Comparison of ENCODE assay signal across 23 cellular contexts in genomic region chr12:112942572-112942971, GRCh38. TPM values are rescaled to one million over a fixed set of nuclear protein-coding genes. Genes with fewer than 3 reads are reported as not detected.
DNase-seq lines count a peak whose midpoint lies in the region; ATAC-seq, FAIRE-seq and TF ChIP-seq lines count a peak whose summit lies in the region.
"Had no signal": no experiment of that assay in that cellular context is flagged by ENCODE, and none has a peak within 500 bp of the region (broad histone marks: within the 10 kb centered on the region; RNA-seq: fewer than 3 reads in every experiment).

No MANE protein-coding gene starts in this region.

- TF ChIP-seq POLR2A in GM12878 (IDR thresholded peaks at IDR 0.05; ENCODE audit: low read depth, low read length), result no peak
- TF ChIP-seq POLR2A in GM18505 (IDR thresholded peaks at IDR 0.05; ENCODE audit: borderline replicate concordance, extremely low read depth, insufficient read depth, insufficient read length), result no peak

- DNase-seq in T-helper 1 cell (no peak), GM12878 (ENCODE audit: low read depth, low spot score) (no peak)
- DNase-seq: AML-193; Caco-2; CD4-positive, alpha-beta T cell; CD8-positive, alpha-beta T cell; DMS 273 treated with DMSO at 0.1 percent for 48 hours; DMS153; DMS53; DMS79; DND-41; GDM1 had no signal

- H3K4me3 ChIP-seq in HEK293 (ENCODE audit: low read depth, low read length), result no peak overlapping the region
- H3K4me3 ChIP-seq in GM12878, result no peak overlapping the region
- H3K4me3 ChIP-seq: A549; BLaER1 treated with 17β-estradiol and CSF1 and Interleukin-3, amounts not matched to agents 10 nM and 100 nM had no signal

- H3K79me2 ChIP-seq in GM12878 (ENCODE audit: control insufficient read depth, insufficient read depth, low read length), result peaks cover 26% of the 10 kb centered on the region

- H2AFZ ChIP-seq in GM12878 (ENCODE audit: control insufficient read depth, low read depth, low read length), result no peak overlapping the region

- ATAC-seq in GM12878 (no peak), GM18505 (IDR thresholded peaks at IDR 0.05; ENCODE audit: unreplicated experiment) (no peak)
- ATAC-seq: A549; CD8-positive, alpha-beta T cell had no signal

- H3K9me3 Mint-ChIP-seq in T-helper 1 cell treated with Interleukin-12 subunit alpha and Interleukin-12 subunit beta and Interleukin-4 antibody, amounts not matched to agents 30 μg/mL and 1 μg/mL, for 36 hours, result no peaks in the 10 kb centered on the region
- H3K9me3 Mint-ChIP-seq: CD4-positive, alpha-beta T cell; CD8-positive, alpha-beta T cell had no signal

- no peak for TF ChIP-seq EP300 in GM12878 (IDR thresholded peaks at IDR 0.05; ENCODE audit: borderline replicate concordance in 1 of 2, control insufficient read depth in 1 of 2, low read depth in 2 of 2, low read length in 2 of 2)

- SMC1A ChIA-PET in GM12878 (lab: Charles Lee; ENCODE audit: uncharacterized antibody, unreplicated experiment), result interaction anchor here (0.7 to 4.5 kb wide), 3 partner anchors 18 to 41 kb away, joined by 3 to 36 read pairs (median 3); partner anchors contain the start of gene OAS1

- no peak for TF ChIP-seq CTCF in HEK293 (tag by site-specific recombination; IDR thresholded peaks at IDR 0.05)
- TF ChIP-seq CTCF in GM12878 (IDR thresholded peaks at IDR 0.05 in 2 of 3, conservative IDR thresholded peaks at IDR 0.05 in 1 of 3; ENCODE audit: control insufficient read depth in 2 of 3, extremely low read depth in 1 of 3, insufficient read depth in 1 of 3, low read depth in 3 of 3, low read length in 3 of 3), result no peak

- CTCF ChIA-PET in HEK293 (lab: Yijun Ruan, JAX) (interaction anchor here (0.7 kb wide), 1 partner anchor 50 kb away, joined by 4 read pairs; no protein-coding TSS in a partner anchor), GM12878 (lab: Yijun Ruan, JAX) (interaction anchor here (0.6 to 3.7 kb wide), 3 partner anchors 9 to 50 kb away, joined by 3 to 11 read pairs (median 3); no protein-coding TSS in a partner anchor)

- H3K4me3 Mint-ChIP-seq in T-helper 1 cell treated with Interleukin-12 subunit alpha and Interleukin-12 subunit beta and Interleukin-4 antibody, amounts not matched to agents 30 μg/mL and 1 μg/mL, for 36 hours, result peak overlapping the region; percentile 21
- H3K4me3 Mint-ChIP-seq: B cell; CD4-positive, alpha-beta T cell; CD8-positive, alpha-beta T cell had no signal

- H3K36me3 ChIP-seq in HEK293 (ENCODE audit: control insufficient read depth in 2 of 2, insufficient read depth in 1 of 2, low read length in 2 of 2) (peaks cover 0 to 5% of the 10 kb centered on the region in 2 experiments; a peak in 1 of 3 replicates), GM12878 (ENCODE audit: control insufficient read depth in 2 of 2, insufficient read depth in 2 of 2, low read length in 1 of 2) (peaks cover 0 to 4% of the 10 kb centered on the region in 2 experiments; a peak in 3 of 4 replicates)

- intact Hi-C loops in GM12878 (cut with micrococcal nuclease; ENCODE audit: unreplicated experiment), result no loop called here

- H4K20me1 ChIP-seq in GM12878 (ENCODE audit: control insufficient read depth, insufficient read depth), result no peaks in the 10 kb centered on the region
- H4K20me1 ChIP-seq: BLaER1 treated with 17β-estradiol and CSF1 and Interleukin-3, amounts not matched to agents 10 nM and 100 nM had no signal

- 100% methylated on average over 1 of the region's 1 CpG for WGBS in GM12878 (ENCODE audit: insufficient coverage, insufficient replicate concordance, low lambda C conversion rate, missing lambda C conversion rate)

- TF ChIP-seq RAD21 in GM12878 (IDR thresholded peaks at IDR 0.05; ENCODE audit: insufficient read depth, low read depth, low read length), result no peak

- H3K27ac ChIP-seq in HEK293 (ENCODE audit: extremely low read depth, low read depth, low read length) (no peak overlapping the region), GM12878 (ENCODE audit: control insufficient read depth, insufficient read depth) (no peak overlapping the region)
- H3K27ac ChIP-seq: 22Rv1; A549; BLaER1 treated with 17β-estradiol and CSF1 and Interleukin-3, amounts not matched to agents 10 nM and 100 nM; C4-2B had no signal

- no peak for FAIRE-seq in GM12878 (lab: Jason Lieb, UNC)
- FAIRE-seq: A549, GM12891, GM18507 had no signal

- H3K4me1 ChIP-seq in HEK293 (ENCODE audit: control insufficient read depth, insufficient read depth, low read length), result 0 out of 2 replicates have a peak, but pooled peaks cover 2% of the 10 kb centered on the region
- peaks cover 8% of the 10 kb centered on the region for H3K4me1 ChIP-seq in GM12878 (ENCODE audit: control insufficient read depth, insufficient read depth, low read length)
- H3K4me1 ChIP-seq: Caco-2 had no signal

- H3K4me1 Mint-ChIP-seq in T-helper 1 cell treated with Interleukin-12 subunit alpha and Interleukin-12 subunit beta and Interleukin-4 antibody, amounts not matched to agents 30 μg/mL and 1 μg/mL, for 36 hours (ENCODE audit: low read depth), result peaks cover 34% of the 10 kb centered on the region

- POLR2A ChIA-PET in HEK293 (lab: Yijun Ruan, JAX) (no interaction called here), GM12878 (lab: Charles Lee) (interaction anchor here (0.5 to 5.0 kb wide), 6 partner anchors 12 to 281 kb away, joined by 3 to 20 read pairs (median 4); partner anchors contain the start of genes OAS1 and OAS2)

- H3K4me2 ChIP-seq in GM12878 (ENCODE audit: control insufficient read depth, insufficient read depth), result 0 out of 2 replicates have a peak overlapping the region, but pooled peaks have one; percentile 9
- H3K4me2 ChIP-seq: A549; BLaER1 treated with 17β-estradiol and CSF1 and Interleukin-3, amounts not matched to agents 10 nM and 100 nM had no signal

- no peaks in the 10 kb centered on the region for H3K27me3 Mint-ChIP-seq in T-helper 1 cell treated with Interleukin-12 subunit alpha and Interleukin-12 subunit beta and Interleukin-4 antibody, amounts not matched to agents 30 μg/mL and 1 μg/mL, for 36 hours (ENCODE audit: low read depth)
- H3K27me3 Mint-ChIP-seq: B cell; CD4-positive, alpha-beta T cell had no signal

- BruUV-seq in GM12878 (replicated peaks; lab: Mats Ljungman, UMichigan), result no TSS peak

- in situ Hi-C loops in GM12878 (cut with MboI), result no loop called here

- RAD21 ChIA-PET in GM12878 (lab: Charles Lee; ENCODE audit: unreplicated experiment), result no interaction called here

- no peak overlapping the region for H3K27ac Mint-ChIP-seq in T-helper 1 cell treated with Interleukin-12 subunit alpha and Interleukin-12 subunit beta and Interleukin-4 antibody, amounts not matched to agents 30 μg/mL and 1 μg/mL, for 36 hours
- H3K27ac Mint-ChIP-seq: B cell; CD4-positive, alpha-beta T cell; CD8-positive, alpha-beta T cell had no signal

- H3K9ac ChIP-seq in GM12878 (ENCODE audit: control insufficient read depth, insufficient read depth, low read length), result no peak overlapping the region
- H3K9ac ChIP-seq: BLaER1 treated with 17β-estradiol and CSF1 and Interleukin-3, amounts not matched to agents 10 nM and 100 nM had no signal

- H3K9me3 ChIP-seq in HEK293 (ENCODE audit: control insufficient read depth, insufficient read depth, low read depth, low read length), result no peaks in the 10 kb centered on the region
- no peaks in the 10 kb centered on the region for H3K9me3 ChIP-seq in GM12878 (replicated peaks; ENCODE audit: control insufficient read depth, insufficient read depth, low read length)
- H3K9me3 ChIP-seq: A549; BLaER1 treated with 17β-estradiol and CSF1 and Interleukin-3, amounts not matched to agents 10 nM and 100 nM; Caco-2 had no signal

- no peaks in the 10 kb centered on the region for H3K27me3 ChIP-seq in GM12878 (replicated peaks in 1 of 2; ENCODE audit: control insufficient read depth in 2 of 2, insufficient read depth in 2 of 2, low read length in 1 of 2)
- H3K27me3 ChIP-seq: BLaER1 treated with 17β-estradiol and CSF1 and Interleukin-3, amounts not matched to agents 10 nM and 100 nM had no signal

- H3K36me3 Mint-ChIP-seq in T-helper 1 cell treated with Interleukin-12 subunit alpha and Interleukin-12 subunit beta and Interleukin-4 antibody, amounts not matched to agents 30 μg/mL and 1 μg/mL, for 36 hours (ENCODE audit: low read depth), result peaks cover 53% of the 10 kb centered on the region

RNA-seq across cellular contexts. Expression of gene OAS3, which starts 4.3 kb away (rescaled TPM):
- total RNA-seq in GM12878 (2013; cell fraction: nucleolus; rRNA removed), result 70.3 and 71.7 TPM in 2 replicates
- total RNA-seq in GM12878 (2014; rRNA removed) (22.2 and 28.5 TPM in 2 replicates), GM12878 (2014; rRNA removed; fragmentation: Illumina TruSeq; extraction: Trizol) (13.8 and 16.4 TPM in 2 replicates), GM12878 (2021) (39.0 and 44.0 TPM in 2 replicates)
- polyA plus RNA-seq in GM12878 (2011; ENCODE audit: low read depth), result 17.1 TPM
- polyA plus RNA-seq in GM12878 (2011; rRNA removed) (62.6 and 107 TPM in 2 replicates), GM12878 (2014; fragmentation: Illumina TruSeq; extraction: Trizol) (30.1 and 30.7 TPM in 2 replicates), GM12878 (2014; fragmentation: Nextera tagmentation; extraction: Ambion mirVana) (1 to 10 TPM; 5.1 to 5.9 TPM), GM12878 (2014; rRNA removed) (27.8 and 30.9 TPM in 2 replicates), GM12878 (2016; fragmentation: Nextera tagmentation; extraction: Ambion mirVana) (10 to 100 TPM; 10.8 to 11.0 TPM)
- 120 and 180 TPM in 2 replicates for polyA plus RNA-seq in GM12878 (2011; cell fraction: cytosol; rRNA removed)
- 245 and 329 TPM in 2 replicates for polyA plus RNA-seq in GM12878 (2011; cell fraction: nucleus; rRNA removed)
- polyA plus RNA-seq in GM12878 (2012), result 24.3 and 27.7 TPM in 2 replicates
- 179 and 262 TPM in 2 replicates for polyA minus RNA-seq in GM12878 (2011; rRNA and poly(A)+ RNA removed)
- polyA minus RNA-seq in GM12878 (2011; cell fraction: cytosol; rRNA and poly(A)+ RNA removed), result 36.1 and 38.2 TPM in 2 replicates
- polyA minus RNA-seq in GM12878 (2011; cell fraction: nucleus; rRNA and poly(A)+ RNA removed), result 56.2 and 85.2 TPM in 2 replicates

RNA-seq across cellular contexts. Expression of gene OAS2, which starts 35.7 kb away (rescaled TPM):
- 61.8 and 67.6 TPM in 2 replicates for total RNA-seq in GM12878 (2013; cell fraction: nucleolus; rRNA removed)
- total RNA-seq in GM12878 (2014; rRNA removed) (90.7 and 125 TPM in 2 replicates), GM12878 (2014; rRNA removed; fragmentation: Illumina TruSeq; extraction: Trizol) (105 and 113 TPM in 2 replicates), GM12878 (2021) (89.7 and 102 TPM in 2 replicates)
- polyA plus RNA-seq in GM12878 (2011; ENCODE audit: low read depth), result 62.4 TPM
- polyA plus RNA-seq in GM12878 (2011; rRNA removed) (290 and 350 TPM in 2 replicates), GM12878 (2014; fragmentation: Illumina TruSeq; extraction: Trizol) (133 and 223 TPM in 2 replicates), GM12878 (2014; fragmentation: Nextera tagmentation; extraction: Ambion mirVana) (10 to 100 TPM; 32.4 to 43.4 TPM), GM12878 (2014; rRNA removed) (81.0 and 92.9 TPM in 2 replicates), GM12878 (2016; fragmentation: Nextera tagmentation; extraction: Ambion mirVana) (10 to 100 TPM; 51.5 to 51.6 TPM)
- polyA plus RNA-seq in GM12878 (2011; cell fraction: cytosol; rRNA removed), result 186 and 209 TPM in 2 replicates
- polyA plus RNA-seq in GM12878 (2011; cell fraction: nucleus; rRNA removed), result 117 and 158 TPM in 2 replicates
- 64.5 and 96.0 TPM in 2 replicates for polyA plus RNA-seq in GM12878 (2012)
- 263 and 276 TPM in 2 replicates for polyA minus RNA-seq in GM12878 (2011; rRNA and poly(A)+ RNA removed)
- 88.5 and 105 TPM in 2 replicates for polyA minus RNA-seq in GM12878 (2011; cell fraction: cytosol; rRNA and poly(A)+ RNA removed)
- 91.3 and 96.3 TPM in 2 replicates for polyA minus RNA-seq in GM12878 (2011; cell fraction: nucleus; rRNA and poly(A)+ RNA removed)
- total RNA-seq: G401 had no signal

RNA-seq across cellular contexts. Expression of gene OAS1, which starts 35.8 kb away (rescaled TPM):
- 40.3 and 41.9 TPM in 2 replicates for total RNA-seq in GM12878 (2013; cell fraction: nucleolus; rRNA removed)
- total RNA-seq in GM12878 (2014; rRNA removed) (60.0 and 69.3 TPM in 2 replicates), GM12878 (2014; rRNA removed; fragmentation: Illumina TruSeq; extraction: Trizol) (54.1 and 62.7 TPM in 2 replicates), GM12878 (2021) (44.9 and 51.5 TPM in 2 replicates)
- 80.6 TPM for polyA plus RNA-seq in GM12878 (2011; ENCODE audit: low read depth)
- polyA plus RNA-seq in GM12878 (2011; rRNA removed) (287 and 308 TPM in 2 replicates), GM12878 (2014; fragmentation: Illumina TruSeq; extraction: Trizol) (63.8 and 68.5 TPM in 2 replicates), GM12878 (2014; fragmentation: Nextera tagmentation; extraction: Ambion mirVana) (100 to 1,000 TPM in 1 of 2 experiments, 10 to 100 TPM in 1; 88.9 to 117 TPM), GM12878 (2014; rRNA removed) (60.2 and 71.3 TPM in 2 replicates), GM12878 (2016; fragmentation: Nextera tagmentation; extraction: Ambion mirVana) (10 to 100 TPM; 44.7 to 48.1 TPM)
- polyA plus RNA-seq in GM12878 (2011; cell fraction: cytosol; rRNA removed), result 216 and 257 TPM in 2 replicates
- polyA plus RNA-seq in GM12878 (2011; cell fraction: nucleus; rRNA removed), result 161 and 210 TPM in 2 replicates
- 57.7 and 72.7 TPM in 2 replicates for polyA plus RNA-seq in GM12878 (2012)
- 128 and 200 TPM in 2 replicates for polyA minus RNA-seq in GM12878 (2011; rRNA and poly(A)+ RNA removed)
- 53.3 and 60.0 TPM in 2 replicates for polyA minus RNA-seq in GM12878 (2011; cell fraction: cytosol; rRNA and poly(A)+ RNA removed)
- 97.2 and 112 TPM in 2 replicates for polyA minus RNA-seq in GM12878 (2011; cell fraction: nucleus; rRNA and poly(A)+ RNA removed)
- total RNA-seq: G401 had no signal
